8 cellular contexts compared by ENCODE assay signal in the genomic region with DNA sequence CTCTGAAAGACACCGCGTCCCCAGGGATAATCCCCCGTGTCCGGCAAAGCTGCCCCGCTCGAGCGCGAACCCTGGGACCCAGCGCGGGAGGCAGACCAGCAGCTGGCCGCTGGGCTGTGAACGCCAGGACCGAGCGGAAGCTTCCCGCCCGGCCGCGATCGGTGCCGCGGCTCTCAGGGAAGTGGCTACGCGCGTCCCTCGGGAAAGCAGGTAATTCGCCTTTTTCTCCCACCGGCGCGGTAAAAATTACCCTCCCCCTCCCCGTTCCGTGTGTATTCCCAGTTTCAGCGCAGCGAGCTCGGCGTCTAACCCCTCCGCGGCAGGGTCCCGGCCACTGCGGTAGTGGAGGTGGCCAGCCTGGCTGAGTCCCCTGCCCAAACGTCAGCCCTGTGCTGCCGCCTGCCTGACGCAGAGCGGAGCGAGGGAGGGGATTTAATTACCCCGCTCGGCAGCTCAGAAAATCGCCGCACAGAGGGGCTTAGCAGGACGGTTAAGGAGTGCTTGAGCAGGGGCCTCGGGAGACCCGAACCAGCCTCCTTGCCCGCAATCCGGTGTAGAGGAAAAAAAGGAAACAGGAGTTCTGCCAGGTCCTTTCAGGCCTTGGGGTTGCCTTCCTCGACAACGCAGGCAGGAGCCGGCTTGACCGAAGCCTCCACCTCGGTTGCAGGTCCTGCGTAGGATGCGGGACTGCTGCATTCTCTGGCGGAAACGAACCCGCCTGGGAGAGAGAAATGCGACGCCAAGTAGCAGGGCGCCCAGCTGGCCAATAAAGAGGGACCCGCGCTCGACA. TPM values are rescaled to one million over a fixed set of nuclear protein-coding genes. Genes with fewer than 3 reads are reported as not detected.
DNase-seq lines count a peak whose midpoint lies in the region; ATAC-seq and TF ChIP-seq lines count a peak whose summit lies in the region.

No MANE protein-coding gene starts in this region.

- H3K27ac Mint-ChIP-seq in Caco-2 (ENCODE audit: unreplicated experiment): no peak overlapping the region
- peak overlapping the region; percentile 56 for H3K27ac Mint-ChIP-seq in activated naive CD8-positive, alpha-beta T cell treated with anti-CD3 and anti-CD28 coated beads, Interleukin-2, amount 10 ng/mL, durations not matched to agents 7 days and 5 days

- peak overlapping the region; percentile 93 for H3K4me3 Mint-ChIP-seq in Caco-2 (ENCODE audit: unreplicated experiment)
- peak overlapping the region; percentile 70 for H3K4me3 Mint-ChIP-seq in activated naive CD8-positive, alpha-beta T cell treated with anti-CD3 and anti-CD28 coated beads, Interleukin-2, amount 10 ng/mL, durations not matched to agents 7 days and 5 days

- H2AFZ ChIP-seq in KMS-11 (ENCODE audit: low read depth): no peak overlapping the region

- ATAC-seq in activated naive CD8-positive, alpha-beta T cell treated with anti-CD3 and anti-CD28 coated beads, Interleukin-2, amount 10 ng/mL, durations not matched to agents 7 days and 5 days (ENCODE audit: low read depth): no peak
- ATAC-seq in HG03159 (IDR thresholded peaks at IDR 0.05; ENCODE audit: unreplicated experiment): no peak
- ATAC-seq in GM19397 (IDR thresholded peaks at IDR 0.05; ENCODE audit: unreplicated experiment): no peak

- no peaks in the 10 kb centered on the region for H4K20me1 ChIP-seq in KMS-11 (ENCODE audit: insufficient read depth)

- H3K4me3 ChIP-seq in Caco-2 (ENCODE audit: low read depth, low read length) (peak overlapping the region; percentile 71), KMS-11 (IDR thresholded peaks at IDR 0.05; ENCODE audit: insufficient read depth, low read depth, low read length) (peak overlapping the region; percentile 1), iPS-11a (ENCODE audit: low read depth, low read length) (peak overlapping the region; percentile 17), skeletal muscle satellite cell (ENCODE audit: low read length) (peak overlapping the region; percentile 63)

- H3K4me1 ChIP-seq in Caco-2: peaks cover 8% of the 10 kb centered on the region
- no peaks in the 10 kb centered on the region for H3K4me1 ChIP-seq in KMS-11 (ENCODE audit: low read depth, poor library complexity, severe bottlenecking)
- H3K4me1 ChIP-seq in skeletal muscle satellite cell (ENCODE audit: control insufficient read depth, insufficient read depth, low read length): peaks cover 28% of the 10 kb centered on the region

- POLR2A ChIA-PET in Caco-2 (lab: Charles Lee): interaction anchor here (0.7 to 1.5 kb wide), 3 partner anchors 16 to 190 kb away, joined by 3 to 5 read pairs (median 3); no protein-coding TSS in a partner anchor
- POLR2A ChIA-PET in activated naive CD8-positive, alpha-beta T cell treated with anti-CD3 and anti-CD28 coated beads, Interleukin-2, amount 10 ng/mL, durations not matched to agents 7 days and 5 days (lab: Charles Lee): no interaction called here

- H3K27me3 ChIP-seq in Caco-2 (replicated peaks; ENCODE audit: control insufficient read depth, insufficient read depth, low read length): no peaks in the 10 kb centered on the region
- H3K27me3 ChIP-seq in KMS-11 (ENCODE audit: insufficient read depth, low read depth): peaks cover 96% of the 10 kb centered on the region
- H3K27me3 ChIP-seq in skeletal muscle satellite cell (ENCODE audit: control insufficient read depth, insufficient read depth, low read length): peaks cover 94% of the 10 kb centered on the region

- CTCF ChIA-PET in Caco-2 (lab: Charles Lee): interaction anchor here (0.6 to 1.3 kb wide), 7 partner anchors 7 to 183 kb away, joined by 3 to 4 read pairs (median 3); no protein-coding TSS in a partner anchor

- H3K36me3 ChIP-seq in Caco-2 (ENCODE audit: control insufficient read depth, insufficient read depth, low read length) (no peaks in the 10 kb centered on the region), KMS-11 (ENCODE audit: insufficient read depth) (no peaks in the 10 kb centered on the region), skeletal muscle satellite cell (ENCODE audit: insufficient read depth, low read length) (no peaks in the 10 kb centered on the region)

- DNase-seq in Caco-2 (peak; percentile 34 to 48), T1000 (lab: John Stamatoyannopoulos, UW) (no peak)
- peak; percentile 52 for DNase-seq in activated naive CD8-positive, alpha-beta T cell treated with anti-CD3 and anti-CD28 coated beads, Interleukin-2, amount 10 ng/mL, durations not matched to agents 7 days and 5 days

- H3K79me2 ChIP-seq in KMS-11 (ENCODE audit: insufficient read depth, low read depth): no peaks in the 10 kb centered on the region

- H3K9ac ChIP-seq in KMS-11 (no peak overlapping the region), skeletal muscle satellite cell (ENCODE audit: low read depth, low read length) (peak overlapping the region; percentile 51)

- H3K27ac ChIP-seq in KMS-11: no peak overlapping the region

- no peaks in the 10 kb centered on the region for H3K9me3 Mint-ChIP-seq in Caco-2 (ENCODE audit: unreplicated experiment)
- no peaks in the 10 kb centered on the region for H3K9me3 Mint-ChIP-seq in activated naive CD8-positive, alpha-beta T cell treated with anti-CD3 and anti-CD28 coated beads, Interleukin-2, amount 10 ng/mL, durations not matched to agents 7 days and 5 days

- no peaks in the 10 kb centered on the region for H3K27me3 Mint-ChIP-seq in Caco-2 (ENCODE audit: insufficient read depth, unreplicated experiment)
- peaks cover 80% of the 10 kb centered on the region for H3K27me3 Mint-ChIP-seq in activated naive CD8-positive, alpha-beta T cell treated with anti-CD3 and anti-CD28 coated beads, Interleukin-2, amount 10 ng/mL, durations not matched to agents 7 days and 5 days

- peaks cover 6% of the 10 kb centered on the region for H3K4me1 Mint-ChIP-seq in Caco-2 (ENCODE audit: low read depth, unreplicated experiment)
- peaks cover 14% of the 10 kb centered on the region for H3K4me1 Mint-ChIP-seq in activated naive CD8-positive, alpha-beta T cell treated with anti-CD3 and anti-CD28 coated beads, Interleukin-2, amount 10 ng/mL, durations not matched to agents 7 days and 5 days

- H3K9me3 ChIP-seq in Caco-2: no peaks in the 10 kb centered on the region
- H3K9me3 ChIP-seq in skeletal muscle satellite cell (replicated peaks; ENCODE audit: low read length): no peaks in the 10 kb centered on the region

- peaks cover 17% of the 10 kb centered on the region for H3K36me3 Mint-ChIP-seq in Caco-2 (ENCODE audit: insufficient read depth, unreplicated experiment)
- no peaks in the 10 kb centered on the region for H3K36me3 Mint-ChIP-seq in activated naive CD8-positive, alpha-beta T cell treated with anti-CD3 and anti-CD28 coated beads, Interleukin-2, amount 10 ng/mL, durations not matched to agents 7 days and 5 days

- TF ChIP-seq CTCF in Caco-2 (IDR thresholded peaks at IDR 0.05; ENCODE audit: insufficient read depth in 1 of 2, low read depth in 1 of 2, low read length in 1 of 2, severe bottlenecking in 1 of 2, unreplicated experiment in 1 of 2) (peak in 1 of 2 experiments; percentile 20), KMS-11 (conservative IDR thresholded peaks at IDR 0.05; ENCODE audit: low read depth, low read length) (no peak)

- intact Hi-C loops in Caco-2 (cut with micrococcal nuclease; ENCODE audit: unreplicated experiment): loop anchor here (2.0 kb wide), 1 partner anchor 63 kb away; no protein-coding TSS in a partner anchor

- TSS peak; percentile 49 for BruUV-seq in Caco-2 (replicated peaks; lab: Mats Ljungman, UMichigan)

- H3K4me2 ChIP-seq in KMS-11: no peak overlapping the region
- H3K4me2 ChIP-seq in skeletal muscle satellite cell (ENCODE audit: low read length): peak overlapping the region; percentile 79

RNA-seq across cellular contexts. Expression of a gene that starts 2.9 kb away (rescaled TPM):
- 12.5 and 13.3 TPM in 2 replicates for total RNA-seq in Caco-2 (2022)
- total RNA-seq in activated naive CD8-positive, alpha-beta T cell treated with anti-CD3 and anti-CD28 coated beads, Interleukin-2, amount 10 ng/mL, durations not matched to agents 7 days and 5 days: not detected
- total RNA-seq in skeletal muscle satellite cell (2012; rRNA removed): 0.87 and 3.3 TPM in 2 replicates

RNA-seq across cellular contexts. Expression of a gene that starts 23.4 kb away (rescaled TPM):
- not detected in 2 replicates for total RNA-seq in Caco-2 (2022)
- total RNA-seq in activated naive CD8-positive, alpha-beta T cell treated with anti-CD3 and anti-CD28 coated beads, Interleukin-2, amount 10 ng/mL, durations not matched to agents 7 days and 5 days: not detected
- total RNA-seq in skeletal muscle satellite cell (2012; rRNA removed): under 0.01 TPM in 1 of 2 replicates, not detected in the other

Comparison
In these comparisons a context has a peak if more than half of its experiments do, and no peak if none do; other contexts are left out.
1. H3K4me3 ChIP-seq: peak in every context shown above with its lines; median percentile 71 in Caco-2; 63 in skeletal muscle satellite cell; 17 in iPS-11a; 1 in KMS-11.
2. RNA of a gene that starts 2.9 kb away (total RNA-seq): 12.5 to 13.3 TPM in Caco-2; not detected in activated naive CD8-positive, alpha-beta T cell treated with anti-CD3 and anti-CD28 coated beads, Interleukin-2, amount 10 ng/mL, durations not matched to agents 7 days and 5 days; every median in the first group is over 10 times any median in the second.